Comparison of ENCODE assay signal across 8 cellular contexts in genomic region chr3:123066896-123067688, GRCh38. TPM values are rescaled to one million over a fixed set of nuclear protein-coding genes. Genes with fewer than 3 reads are reported as not detected.
DNase-seq lines count a peak whose midpoint lies in the region; ATAC-seq and TF ChIP-seq lines count a peak whose summit lies in the region.

TSS of gene PDIA5 (plus strand) at chr3:123067025. CDS start at chr3:123067165, 140 bp downstream.

- H3K9me3 ChIP-seq in BE2C: no peaks in the 10 kb centered on the region
- H3K9me3 ChIP-seq in right lobe of liver: no peaks in the 10 kb centered on the region

- peaks cover 46% of the 10 kb centered on the region for H3K4me1 Mint-ChIP-seq in activated CD4-positive, alpha-beta T cell treated with anti-CD3 and anti-CD28 coated beads, Interleukin-2, amount 10 ng/mL, durations not matched to agents 7 days and 5 days

- POLR2A ChIA-PET in activated CD4-positive, alpha-beta T cell treated with anti-CD3 and anti-CD28 coated beads, Interleukin-2, amount 10 ng/mL, durations not matched to agents 7 days and 5 days (lab: Charles Lee): interaction anchor here (0.5 kb wide), 1 partner anchor 334 kb away, joined by 3 read pairs; no protein-coding TSS in a partner anchor

- peak; percentile 97 for DNase-seq in BE2C
- peak; percentile 86 for DNase-seq in GM19238 (ENCODE audit: insufficient read length, low spot score)
- peak; percentile 92 to 95 for DNase-seq in NCI-H524 (lab: John Stamatoyannopoulos, UW)
- peak; percentile 59 for DNase-seq in activated CD4-positive, alpha-beta T cell treated with anti-CD3 and anti-CD28 coated beads, Interleukin-2, amount 10 ng/mL, durations not matched to agents 7 days and 5 days
- DNase-seq in dermis microvascular lymphatic vessel endothelial cell (ENCODE audit: low read depth in 2 of 2): peak; percentile 77 to 94
- peak; percentile 95 to 96 (median 96) for DNase-seq in right lobe of liver
- peak; percentile 81 for DNase-seq in stimulated activated CD4-positive, alpha-beta T cell treated with anti-CD3 and anti-CD28 coated beads, Interleukin-4, amount 100 ng/mL, for 1 hour

- H3K27me3 ChIP-seq in BE2C (no peaks in the 10 kb centered on the region), right lobe of liver (no peaks in the 10 kb centered on the region)

- H3K27ac Mint-ChIP-seq in activated CD4-positive, alpha-beta T cell treated with anti-CD3 and anti-CD28 coated beads, Interleukin-2, amount 10 ng/mL, durations not matched to agents 7 days and 5 days: peak within 1 kb of the TSS; percentile 72

- peak within 1 kb of the TSS; percentile 93 for H3K4me3 ChIP-seq in BE2C (ENCODE audit: low read depth, low read length)
- H3K4me3 ChIP-seq in right lobe of liver: peak within 1 kb of the TSS; percentile 93 to 99 (median 95)

- H3K4me3 Mint-ChIP-seq in activated CD4-positive, alpha-beta T cell treated with anti-CD3 and anti-CD28 coated beads, Interleukin-2, amount 10 ng/mL, durations not matched to agents 7 days and 5 days: peak within 1 kb of the TSS; percentile 76

- peak; percentile 95 for TF ChIP-seq POLR2A in right lobe of liver (IDR thresholded peaks at IDR 0.05)

- peak within 1 kb of the TSS; percentile 76 to 86 (median 83) for H3K27ac ChIP-seq in right lobe of liver

- intact Hi-C loops in right lobe of liver (cut with DNase I): no loop called here

- ATAC-seq in HG03442 (IDR thresholded peaks at IDR 0.05; ENCODE audit: unreplicated experiment) (peak; percentile 82), right lobe of liver (peak; percentile 69 to 81 (median 76))

- H3K4me1 ChIP-seq in BE2C (peaks cover 19% of the 10 kb centered on the region), right lobe of liver (peaks cover 2 to 30% (median 17%) of the 10 kb centered on the region in 4 donors)

- no peaks in the 10 kb centered on the region for H3K9me3 Mint-ChIP-seq in activated CD4-positive, alpha-beta T cell treated with anti-CD3 and anti-CD28 coated beads, Interleukin-2, amount 10 ng/mL, durations not matched to agents 7 days and 5 days

- CTCF ChIA-PET in activated CD4-positive, alpha-beta T cell treated with anti-CD3 and anti-CD28 coated beads, Interleukin-2, amount 10 ng/mL, durations not matched to agents 7 days and 5 days (lab: Charles Lee): interaction anchor here (0.6 to 2.0 kb wide), 4 partner anchors 9 to 241 kb away, joined by 3 to 8 read pairs (median 4); no protein-coding TSS in a partner anchor

- no peaks in the 10 kb centered on the region for H3K36me3 Mint-ChIP-seq in activated CD4-positive, alpha-beta T cell treated with anti-CD3 and anti-CD28 coated beads, Interleukin-2, amount 10 ng/mL, durations not matched to agents 7 days and 5 days (ENCODE audit: low read depth)

- peaks cover 5% of the 10 kb centered on the region for H3K27me3 Mint-ChIP-seq in activated CD4-positive, alpha-beta T cell treated with anti-CD3 and anti-CD28 coated beads, Interleukin-2, amount 10 ng/mL, durations not matched to agents 7 days and 5 days

- H3K36me3 ChIP-seq in BE2C: no peaks in the 10 kb centered on the region
- H3K36me3 ChIP-seq in right lobe of liver: no peaks in the 10 kb centered on the region

- WGBS in right lobe of liver (ENCODE audit: insufficient coverage, low coverage, low lambda C conversion rate, missing lambda C conversion rate): 0% methylated on average over 18 of the region's 72 CpGs

- TF ChIP-seq CTCF in BE2C (IDR thresholded peaks at IDR 0.05; ENCODE audit: low read depth, low read length) (no peak), right lobe of liver (IDR thresholded peaks at IDR 0.05) (no peak)

RNA-seq across cellular contexts. Expression of gene PDIA5, which starts in this region (rescaled TPM):
- polyA plus RNA-seq in BE2C (2012; ENCODE audit: insufficient read depth, insufficient read length, low read depth): 48.9 TPM
- 10 to 100 TPM; 10.5 to 12.3 TPM for total RNA-seq in activated CD4-positive, alpha-beta T cell treated with anti-CD3 and anti-CD28 coated beads, Interleukin-2, amount 10 ng/mL, durations not matched to agents 7 days and 5 days
- total RNA-seq in dermis microvascular lymphatic vessel endothelial cell (67.3 and 82.4 TPM in 2 replicates), right lobe of liver (100 to 1,000 TPM in 1 of 6 experiments, 10 to 100 TPM in 5; 26.2 to 109 (median 51.9) TPM)

Comparison
In these comparisons a context has a peak if more than half of its experiments do, and no peak if none do; other contexts are left out.
1. Peak in every context shown above with its lines: DNase-seq, ATAC-seq, H3K4me3 ChIP-seq and H3K27ac ChIP-seq.